9 cellular contexts compared by ENCODE assay signal in genomic region chr10:91887900-91888225, GRCh38. TPM values are rescaled to one million over a fixed set of nuclear protein-coding genes. Genes with fewer than 3 reads are reported as not detected.
DNase-seq lines count a peak whose midpoint lies in the region; ATAC-seq and TF ChIP-seq lines count a peak whose summit lies in the region.
"Had no signal": no experiment of that assay in that cellular context is flagged by ENCODE, and none has a peak within 500 bp of the region (broad histone marks: within the 10 kb centered on the region; RNA-seq: fewer than 3 reads in every experiment).

No MANE protein-coding gene starts in this region.

- H3K4me1 ChIP-seq in CD4-positive, CD25-positive, alpha-beta regulatory T cell (ENCODE audit: control insufficient read depth, insufficient read depth, low read length, poor library complexity, severe bottlenecking): peaks cover 14% of the 10 kb centered on the region
- H3K4me1 ChIP-seq in PC-9 (replicated peaks; ENCODE audit: insufficient read depth) (peaks cover 13% of the 10 kb centered on the region; the same call in 1 of the 2 replicates), esophagus squamous epithelium (peaks cover 15 to 39% (median 28%) of the 10 kb centered on the region in 3 donors)

- peaks cover 44% of the 10 kb centered on the region for H3K27me3 Mint-ChIP-seq in CD4-positive, CD25-positive, alpha-beta regulatory T cell
- H3K27me3 Mint-ChIP-seq in osteocyte (ENCODE audit: unreplicated experiment): no peaks in the 10 kb centered on the region

- 9 to 10% methylated on average over 5 of the region's 5 CpGs for WGBS in esophagus squamous epithelium, 2 donors

- H3K27ac ChIP-seq in CD4-positive, CD25-positive, alpha-beta regulatory T cell (ENCODE audit: insufficient read depth, low read length, poor library complexity, severe bottlenecking): no peak overlapping the region
- H3K27ac ChIP-seq in PC-9 (no peak overlapping the region), esophagus squamous epithelium (peak overlapping the region in 1 of 4 donors; percentile 19)
- H3K27ac ChIP-seq: VCaP had no signal

- ATAC-seq in CD4-positive, CD25-positive, alpha-beta regulatory T cell (ENCODE audit: low read depth in 2 of 2): no peak
- ATAC-seq in HG03095 (IDR thresholded peaks at IDR 0.05; ENCODE audit: unreplicated experiment) (no peak), HG03196 (IDR thresholded peaks at IDR 0.05; ENCODE audit: unreplicated experiment) (no peak)

- H3K4me3 ChIP-seq in CD4-positive, CD25-positive, alpha-beta regulatory T cell (ENCODE audit: low read depth, low read length): peak overlapping the region; percentile 82
- H3K4me3 ChIP-seq in PC-9 (peak overlapping the region; percentile 47; the same call in 1 of the 2 replicates), esophagus squamous epithelium (peak overlapping the region; percentile 31 to 82 (median 56))

- H3F3A ChIP-seq in PC-9 (ENCODE audit: insufficient read depth, low read depth): peaks cover 10% of the 10 kb centered on the region; the same call in 1 of the 2 replicates

- peak overlapping the region; percentile 29 to 83 (median 68) for H3K27ac Mint-ChIP-seq in CD4-positive, CD25-positive, alpha-beta regulatory T cell
- H3K27ac Mint-ChIP-seq in osteocyte (ENCODE audit: unreplicated experiment): no peak overlapping the region

- H4K20me1 ChIP-seq in PC-9 (ENCODE audit: insufficient read depth): no peaks in the 10 kb centered on the region

- no peaks in the 10 kb centered on the region for H3K9me3 ChIP-seq in CD4-positive, CD25-positive, alpha-beta regulatory T cell (ENCODE audit: control insufficient read depth in 2 of 2, low read length in 2 of 2)
- no peaks in the 10 kb centered on the region for H3K9me3 ChIP-seq in PC-9 (ENCODE audit: insufficient read depth, low read depth)
- no peaks in the 10 kb centered on the region for H3K9me3 ChIP-seq in esophagus squamous epithelium

- peak overlapping the region; percentile 70 for H2AFZ ChIP-seq in PC-9

- peak overlapping the region; percentile 76 for H3K4me2 ChIP-seq in PC-9

- no TSS peak for BruUV-seq in PC-9 (replicated peaks; lab: Mats Ljungman, UMichigan)

- CTCF ChIA-PET in PC-9 (lab: Charles Lee): no interaction called here

- peaks cover 6 to 14% (median 10%) of the 10 kb centered on the region in 4 donors for H3K4me1 Mint-ChIP-seq in CD4-positive, CD25-positive, alpha-beta regulatory T cell
- H3K4me1 Mint-ChIP-seq in osteocyte (ENCODE audit: unreplicated experiment): peaks cover 27% of the 10 kb centered on the region

- no peak for DNase-seq in CD4-positive, CD25-positive, alpha-beta regulatory T cell
- DNase-seq in PC-9: no peak
- no peak for DNase-seq in esophagus squamous epithelium (lab: John Stamatoyannopoulos, UW)
- no peak for DNase-seq in osteocyte (ENCODE audit: extremely low spot score, unreplicated experiment)
- DNase-seq in GM19238 (ENCODE audit: insufficient read length, low spot score): no peak
- DNase-seq in amniotic stem cell (lab: John Stamatoyannopoulos, UW): no peak

- no peaks in the 10 kb centered on the region for H3K9me2 ChIP-seq in PC-9 (ENCODE audit: insufficient read depth)

- H3K36me3 ChIP-seq in CD4-positive, CD25-positive, alpha-beta regulatory T cell (ENCODE audit: control insufficient read depth, insufficient read depth, low read length): no peaks in the 10 kb centered on the region
- H3K36me3 ChIP-seq in PC-9 (ENCODE audit: low read depth) (no peaks in the 10 kb centered on the region), esophagus squamous epithelium (no peaks in the 10 kb centered on the region)

- H3K27me3 ChIP-seq in CD4-positive, CD25-positive, alpha-beta regulatory T cell (ENCODE audit: control insufficient read depth, insufficient read depth, low read length): peaks cover 11% of the 10 kb centered on the region
- no peaks in the 10 kb centered on the region for H3K27me3 ChIP-seq in PC-9 (ENCODE audit: insufficient read depth, low read depth)
- H3K27me3 ChIP-seq in esophagus squamous epithelium: peaks cover 0 to 9% (median 0%) of the 10 kb centered on the region in 4 donors

- POLR2A ChIA-PET in PC-9 (lab: Charles Lee; ENCODE audit: unreplicated experiment): no interaction called here

- no peaks in the 10 kb centered on the region for H3K36me3 Mint-ChIP-seq in CD4-positive, CD25-positive, alpha-beta regulatory T cell
- no peaks in the 10 kb centered on the region for H3K36me3 Mint-ChIP-seq in osteocyte (ENCODE audit: unreplicated experiment)

- H3K9me3 Mint-ChIP-seq in CD4-positive, CD25-positive, alpha-beta regulatory T cell: no peaks in the 10 kb centered on the region
- H3K9me3 Mint-ChIP-seq in osteocyte (ENCODE audit: unreplicated experiment): no peaks in the 10 kb centered on the region

- no peak for TF ChIP-seq POLR2A in esophagus squamous epithelium (IDR thresholded peaks at IDR 0.05)

- TF ChIP-seq CTCF in PC-9 (conservative IDR thresholded peaks at IDR 0.05) (no peak), esophagus squamous epithelium (IDR thresholded peaks at IDR 0.05) (no peak), osteocyte (IDR thresholded peaks at IDR 0.05) (no peak)

- no peaks in the 10 kb centered on the region for H3K79me2 ChIP-seq in PC-9 (ENCODE audit: low read depth)

- H3K4me3 Mint-ChIP-seq in CD4-positive, CD25-positive, alpha-beta regulatory T cell: peak overlapping the region; percentile 82 to 93 (median 91)
- peak overlapping the region; percentile 79 for H3K4me3 Mint-ChIP-seq in osteocyte (ENCODE audit: unreplicated experiment)

- intact Hi-C loops in PC-9 (cut with micrococcal nuclease; ENCODE audit: unreplicated experiment): no loop called here
- intact Hi-C loops in esophagus squamous epithelium (cut with DNase I): no loop called here

RNA-seq across cellular contexts. Expression of gene FGFBP3, which starts 21.4 kb away (rescaled TPM):
- total RNA-seq in CD4-positive, CD25-positive, alpha-beta regulatory T cell: 1.5 TPM
- polyA plus RNA-seq in CD4-positive, CD25-positive, alpha-beta regulatory T cell: 1 to 10 TPM in 3 of 4 donors, under 1 TPM in 1; 0.68 to 2.3 (median 1.2) TPM
- total RNA-seq in PC-9 (2021) (0.68 and 1.0 TPM in 2 replicates), esophagus squamous epithelium (1 to 10 TPM in 1 of 4 donors, under 1 TPM in 2, not detected in 1; 0.40 to 1.4 (median 0.57) TPM), osteocyte (3.1 and 3.7 TPM in 2 replicates)

RNA-seq across cellular contexts. Expression of gene BTAF1, which starts 35.7 kb away (rescaled TPM):
- total RNA-seq in CD4-positive, CD25-positive, alpha-beta regulatory T cell: 75.4 TPM
- 1 to 10 TPM; 7.5 to 9.6 (median 7.9) TPM for polyA plus RNA-seq in CD4-positive, CD25-positive, alpha-beta regulatory T cell
- total RNA-seq in PC-9 (2021) (16.7 and 19.0 TPM in 2 replicates), esophagus squamous epithelium (10 to 100 TPM; 19.0 to 52.8 (median 28.0) TPM), osteocyte (32.4 and 34.6 TPM in 2 replicates)
